In the genomic region with DNA sequence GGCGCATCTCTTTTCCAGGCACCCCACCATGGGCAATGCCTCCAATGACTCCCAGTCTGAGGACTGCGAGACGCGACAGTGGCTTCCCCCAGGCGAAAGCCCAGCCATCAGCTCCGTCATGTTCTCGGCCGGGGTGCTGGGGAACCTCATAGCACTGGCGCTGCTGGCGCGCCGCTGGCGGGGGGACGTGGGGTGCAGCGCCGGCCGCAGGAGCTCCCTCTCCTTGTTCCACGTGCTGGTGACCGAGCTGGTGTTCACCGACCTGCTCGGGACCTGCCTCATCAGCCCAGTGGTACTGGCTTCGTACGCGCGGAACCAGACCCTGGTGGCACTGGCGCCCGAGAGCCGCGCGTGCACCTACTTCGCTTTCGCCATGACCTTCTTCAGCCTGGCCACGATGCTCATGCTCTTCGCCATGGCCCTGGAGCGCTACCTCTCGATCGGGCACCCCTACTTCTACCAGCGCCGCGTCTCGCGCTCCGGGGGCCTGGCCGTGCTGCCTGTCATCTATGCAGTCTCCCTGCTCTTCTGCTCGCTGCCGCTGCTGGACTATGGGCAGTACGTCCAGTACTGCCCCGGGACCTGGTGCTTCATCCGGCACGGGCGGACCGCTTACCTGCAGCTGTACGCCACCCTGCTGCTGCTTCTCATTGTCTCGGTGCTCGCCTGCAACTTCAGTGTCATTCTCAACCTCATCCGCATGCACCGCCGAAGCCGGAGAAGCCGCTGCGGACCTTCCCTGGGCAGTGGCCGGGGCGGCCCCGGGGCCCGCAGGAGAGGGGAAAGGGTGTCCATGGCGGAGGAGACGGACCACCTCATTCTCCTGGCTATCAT, we compare ENCODE assay signal across 8 cellular contexts. TPM values are rescaled to one million over a fixed set of nuclear protein-coding genes. Genes with fewer than 3 reads are reported as not detected.
A peak's percentile ranks its signal among the peaks of the same experiment; 100 is the strongest.
DNase-seq lines count a peak whose midpoint lies in the region; ATAC-seq and TF ChIP-seq lines count a peak whose summit lies in the region.

No MANE protein-coding gene starts in this region.

- H3K4me3 ChIP-seq in effector memory CD4-positive, alpha-beta T cell (ENCODE audit: insufficient read depth, low read depth, low read length, poor library complexity, severe bottlenecking) = peak overlapping the region; percentile 90
- H3K4me3 ChIP-seq in mononuclear cell (ENCODE audit: low read length) = peak overlapping the region; percentile 79

- H3K4me1 ChIP-seq in effector memory CD4-positive, alpha-beta T cell (ENCODE audit: control insufficient read depth, insufficient read depth, low read length, poor library complexity, severe bottlenecking) = peaks cover 35% of the 10 kb centered on the region
- peaks cover 83% of the 10 kb centered on the region for H3K4me1 ChIP-seq in mononuclear cell (ENCODE audit: insufficient read depth, low read length)

- no peaks in the 10 kb centered on the region for H3K9me3 ChIP-seq in effector memory CD4-positive, alpha-beta T cell (ENCODE audit: control insufficient read depth, low read length)
- no peaks in the 10 kb centered on the region for H3K9me3 ChIP-seq in mononuclear cell (ENCODE audit: low read depth, low read length)

- DNase-seq in GM10248 (ENCODE audit: extremely low spot score) (peak; percentile 37), NCI-H2081 treated with DMSO at 0.1 percent for 48 hours (lab: John Stamatoyannopoulos, UW) (no peak)
- DNase-seq in activated CD4-positive, alpha-beta T cell treated with anti-CD3 and anti-CD28 coated beads for 48 hours = peak; percentile 56
- DNase-seq in effector memory CD4-positive, alpha-beta T cell = peak in 2 of 3 donors; percentile 4 to 15
- peak; percentile 54 for DNase-seq in stimulated activated naive CD8-positive, alpha-beta T cell treated with anti-CD3 and anti-CD28 coated beads, Interleukin-15, Interleukin-2, amounts not matched to agents 100 U/mL and 50 U/mL, for 24 hours

- TF ChIP-seq CTCF in GM10248 (IDR thresholded peaks at IDR 0.05; ENCODE audit: control extremely low read depth, extremely low read depth, low read depth, missing control alignments) = no peak

- H3K27ac ChIP-seq in effector memory CD4-positive, alpha-beta T cell (ENCODE audit: insufficient read depth, low read length, poor library complexity, severe bottlenecking) = peak overlapping the region; percentile 73

- ATAC-seq in HG03280 (IDR thresholded peaks at IDR 0.05; ENCODE audit: unreplicated experiment) = peak; percentile 32
- peak; percentile 33 for ATAC-seq in stimulated activated naive CD8-positive, alpha-beta T cell treated with anti-CD3 and anti-CD28 coated beads, Interleukin-15, Interleukin-2, amounts not matched to agents 100 U/mL and 50 U/mL, for 24 hours
- ATAC-seq in GM19351 (IDR thresholded peaks at IDR 0.05; ENCODE audit: unreplicated experiment) = no peak

- peaks cover 4% of the 10 kb centered on the region for H3K36me3 ChIP-seq in effector memory CD4-positive, alpha-beta T cell (ENCODE audit: control insufficient read depth, insufficient read depth, low read length)

- POLR2A ChIA-PET in GM10248 (lab: Yijun Ruan, JAX) = no interaction called here

- CTCF ChIA-PET in GM10248 (lab: Yijun Ruan, JAX) = interaction anchor here (0.9 to 1.4 kb wide), 3 partner anchors 15 to 44 kb away, joined by 3 read pairs; no protein-coding TSS in a partner anchor

- H3K27me3 ChIP-seq in effector memory CD4-positive, alpha-beta T cell (replicated peaks; ENCODE audit: control insufficient read depth, insufficient read depth, low read length, poor library complexity, severe bottlenecking) = no peaks in the 10 kb centered on the region
- H3K27me3 ChIP-seq in mononuclear cell (ENCODE audit: insufficient read depth, low read length) = no peaks in the 10 kb centered on the region

RNA-seq across cellular contexts. Expression of a gene that starts 0.6 kb away (rescaled TPM):
- 46.7 TPM for total RNA-seq in mononuclear cell

RNA-seq across cellular contexts. Expression of a gene that starts 47.2 kb away (rescaled TPM):
- total RNA-seq in mononuclear cell = 3.8 TPM
